In genomic region chr6:116531675-116532570, GRCh38 we compare ENCODE assay signal across 9 cellular contexts. TPM values are rescaled to one million over a fixed set of nuclear protein-coding genes. Genes with fewer than 3 reads are reported as not detected.
DNase-seq lines count a peak whose midpoint lies in the region; ATAC-seq and TF ChIP-seq lines count a peak whose summit lies in the region.
"Had no signal": no experiment of that assay in that cellular context is flagged by ENCODE, and none has a peak within 500 bp of the region (broad histone marks: within the 10 kb centered on the region; RNA-seq: fewer than 3 reads in every experiment).

No MANE protein-coding gene starts in this region.

- POLR2A ChIA-PET in Caco-2 (lab: Charles Lee) = no interaction called here
- POLR2A ChIA-PET in PC-3 (lab: Charles Lee; ENCODE audit: unreplicated experiment) = no interaction called here

- H3K27me3 Mint-ChIP-seq in Caco-2 (ENCODE audit: insufficient read depth, unreplicated experiment) = no peaks in the 10 kb centered on the region

- no peak for TF ChIP-seq POLR2A in uterus (IDR thresholded peaks at IDR 0.05)

- H3K36me3 Mint-ChIP-seq in Caco-2 (ENCODE audit: insufficient read depth, unreplicated experiment) = peaks cover 5% of the 10 kb centered on the region

- H3K36me3 ChIP-seq in Caco-2 (ENCODE audit: control insufficient read depth, insufficient read depth, low read length) = no peaks in the 10 kb centered on the region
- H3K36me3 ChIP-seq in PC-3 (ENCODE audit: low read depth, low read length) = no peaks in the 10 kb centered on the region
- H3K36me3 ChIP-seq in uterus = no peaks in the 10 kb centered on the region

- no peaks in the 10 kb centered on the region for H3K9me3 Mint-ChIP-seq in Caco-2 (ENCODE audit: unreplicated experiment)

- H3K9me3 ChIP-seq in Caco-2 = no peaks in the 10 kb centered on the region
- H3K9me3 ChIP-seq in PC-3 (ENCODE audit: low read length) = no peaks in the 10 kb centered on the region
- no peaks in the 10 kb centered on the region for H3K9me3 ChIP-seq in uterus

- no peaks in the 10 kb centered on the region for H3K9me2 ChIP-seq in PC-3 (replicated peaks; ENCODE audit: low read length)

- no peak overlapping the region for H3K4me3 Mint-ChIP-seq in Caco-2 (ENCODE audit: unreplicated experiment)

- H3K4me2 ChIP-seq in PC-3 (ENCODE audit: low read length) = no peak overlapping the region

- H3F3A ChIP-seq in PC-3 (ENCODE audit: low read length, unreplicated experiment) = no peaks in the 10 kb centered on the region

- TF ChIP-seq CTCF in Caco-2 (IDR thresholded peaks at IDR 0.05; ENCODE audit: insufficient read depth in 1 of 2, low read depth in 1 of 2, low read length in 1 of 2, severe bottlenecking in 1 of 2, unreplicated experiment in 1 of 2) = peak; percentile 63 to 67
- TF ChIP-seq CTCF in PC-3 (conservative IDR thresholded peaks at IDR 0.05; ENCODE audit: low read depth, low read length) = peak; percentile 66
- peak; percentile 82 for TF ChIP-seq CTCF in fibroblast of pulmonary artery (IDR thresholded peaks at IDR 0.05; ENCODE audit: low read length, missing control alignments)
- peak; percentile 55 to 79 (median 64) for TF ChIP-seq CTCF in uterus (IDR thresholded peaks at IDR 0.05)

- H3K27me3 ChIP-seq in Caco-2 (replicated peaks; ENCODE audit: control insufficient read depth, insufficient read depth, low read length) (no peaks in the 10 kb centered on the region), PC-3 (ENCODE audit: low read length) (no peaks in the 10 kb centered on the region), uterus (no peaks in the 10 kb centered on the region)

- peak in 1 of 2 experiments; percentile 63 for DNase-seq in Caco-2
- peak; percentile 67 for DNase-seq in PC-3
- peak; percentile 52 for DNase-seq in activated T-cell treated with anti-CD3 and anti-CD28 coated beads for 4 hours
- peak; percentile 89 for DNase-seq in fibroblast of pulmonary artery (ENCODE audit: low read depth)
- peak; percentile 55 for DNase-seq in non-pigmented ciliary epithelial cell (ENCODE audit: low read depth)
- peak; percentile 43 to 52 for DNase-seq in uterus

- peak overlapping the region; percentile 43; the same call in 1 of the 2 replicates for H2AFZ ChIP-seq in PC-3 (ENCODE audit: low read length)

- H3K9ac ChIP-seq in PC-3 (ENCODE audit: low read length) = no peak overlapping the region

- intact Hi-C loops in Caco-2 (cut with micrococcal nuclease; ENCODE audit: unreplicated experiment) (loop anchor here (1.0 to 10.0 kb wide), 3 partner anchors 88 to 313 kb away; no protein-coding TSS in a partner anchor), PC-3 (cut with micrococcal nuclease) (loop anchor here (1.0 to 5.0 kb wide), 2 partner anchors 245 to 265 kb away; no protein-coding TSS in a partner anchor), uterus (cut with DNase I; ENCODE audit: low total_unique reads) (no loop called here)

- ATAC-seq in GM19395 (IDR thresholded peaks at IDR 0.05; ENCODE audit: unreplicated experiment) (peak; percentile 77), HG03521 (IDR thresholded peaks at IDR 0.05; ENCODE audit: unreplicated experiment) (peak; percentile 77), PC-3 (peak; percentile 54)

- peaks cover 37% of the 10 kb centered on the region for H3K4me1 Mint-ChIP-seq in Caco-2 (ENCODE audit: low read depth, unreplicated experiment)

- H3K4me1 ChIP-seq in Caco-2 (peaks cover 37% of the 10 kb centered on the region), PC-3 (ENCODE audit: insufficient read depth, low read length) (peaks cover 24% of the 10 kb centered on the region), uterus (no peaks in the 10 kb centered on the region)

- H3K79me2 ChIP-seq in PC-3 (ENCODE audit: low read length) = no peaks in the 10 kb centered on the region

- BruUV-seq in Caco-2 (replicated peaks; lab: Mats Ljungman, UMichigan) (no TSS peak), PC-3 (replicated peaks; lab: Mats Ljungman, UMichigan) (no TSS peak)

- H3K27ac ChIP-seq in PC-3 (ENCODE audit: low read length) (no peak overlapping the region), uterus (no peak overlapping the region)

- H3K27ac Mint-ChIP-seq in Caco-2 (ENCODE audit: unreplicated experiment) = no peak overlapping the region

- no peaks in the 10 kb centered on the region for H4K20me1 ChIP-seq in PC-3 (ENCODE audit: low read length)

- CTCF ChIA-PET in Caco-2 (lab: Charles Lee) (no interaction called here), PC-3 (lab: Charles Lee) (no interaction called here)

- H3K4me3 ChIP-seq in Caco-2 (ENCODE audit: low read depth, low read length) (no peak overlapping the region), PC-3 (ENCODE audit: low read length) (no peak overlapping the region), fibroblast of pulmonary artery (replicated peaks; ENCODE audit: low read depth, low read length) (no peak overlapping the region), uterus (no peak overlapping the region)

RNA-seq across cellular contexts. Expression of gene TRAPPC3L, which starts 13.6 kb away (rescaled TPM):
- not detected in 2 replicates for total RNA-seq in Caco-2 (2022)
- not detected in 2 replicates for total RNA-seq in PC-3 (2014; rRNA removed)
- total RNA-seq in uterus = under 1 TPM in 1 of 4 donors, not detected in 3; 0.07 TPM
- total RNA-seq: activated CD8-positive, alpha-beta memory T cell treated with anti-CD3 and anti-CD28 coated beads for 36 hours had no signal

RNA-seq across cellular contexts. Expression of gene CALHM5, which starts 20.5 kb away (rescaled TPM):
- total RNA-seq in Caco-2 (2022) = 1.1 and 1.3 TPM in 2 replicates
- not detected in 2 replicates for total RNA-seq in PC-3 (2014; rRNA removed)
- 1 to 10 TPM; 1.8 to 2.9 (median 2.4) TPM for total RNA-seq in uterus
- total RNA-seq: activated CD8-positive, alpha-beta memory T cell treated with anti-CD3 and anti-CD28 coated beads for 36 hours had no signal

RNA-seq across cellular contexts. Expression of gene CALHM4, which starts 21.6 kb away (rescaled TPM):
- 1.8 and 3.4 TPM in 2 replicates for total RNA-seq in Caco-2 (2022)
- total RNA-seq in PC-3 (2014; rRNA removed) = not detected in 2 replicates
- total RNA-seq in uterus = not detected
- total RNA-seq: activated CD8-positive, alpha-beta memory T cell treated with anti-CD3 and anti-CD28 coated beads for 36 hours had no signal

RNA-seq across cellular contexts. Expression of gene RWDD1, which starts 39.4 kb away (rescaled TPM):
- total RNA-seq in Caco-2 (2022) = 35.0 and 37.9 TPM in 2 replicates
- total RNA-seq in PC-3 (2014; rRNA removed) = 18.4 and 24.6 TPM in 2 replicates
- total RNA-seq in uterus = 100 to 1,000 TPM in 1 of 4 donors, 10 to 100 TPM in 3; 10.2 to 104 (median 36.1) TPM
